In genomic region chr1:89489037-89489729, GRCh38 we compare ENCODE assay signal across 13 cellular contexts. TPM values are rescaled to one million over a fixed set of nuclear protein-coding genes. Genes with fewer than 3 reads are reported as not detected.
DNase-seq lines count a peak whose midpoint lies in the region; ATAC-seq and TF ChIP-seq lines count a peak whose summit lies in the region.
"Had no signal": no experiment of that assay in that cellular context is flagged by ENCODE, and none has a peak within 500 bp of the region (broad histone marks: within the 10 kb centered on the region; RNA-seq: fewer than 3 reads in every experiment).

No MANE protein-coding gene starts in this region.

- H3K27me3 ChIP-seq in osteoblast (ENCODE audit: insufficient read depth, low read length) = peaks cover 7% of the 10 kb centered on the region

- H3K27me3 Mint-ChIP-seq in natural killer cell treated with Interleukin-12 subunit alpha and Interleukin-12 subunit beta and Interleukin-15 and Interleukin-18, amount 100 ng/mL, for 72 hours = peaks cover 8 to 18% of the 10 kb centered on the region in 2 donors
- H3K27me3 Mint-ChIP-seq: dendritic cell treated with granulocyte-macrophage colony-stimulating factor and Interleukin-4, amounts not matched to agents 40 ng/mL and 50 ng/mL, for 4 days had no signal

- no peak overlapping the region for H3K4me3 ChIP-seq in cardiac fibroblast (replicated peaks in 1 of 2; ENCODE audit: low read depth in 2 of 2, low read length in 2 of 2)
- no peak overlapping the region for H3K4me3 ChIP-seq in osteoblast (ENCODE audit: insufficient read depth, low read length)
- H3K4me3 ChIP-seq: PC-9 had no signal

- ATAC-seq in GM21737 (IDR thresholded peaks at IDR 0.05; ENCODE audit: unreplicated experiment) (no peak), GM18909 (IDR thresholded peaks at IDR 0.05; ENCODE audit: poor library complexity, unreplicated experiment) (no peak)
- ATAC-seq in natural killer cell treated with Interleukin-12 subunit alpha and Interleukin-12 subunit beta and Interleukin-15 and Interleukin-18, amount 100 ng/mL, for 72 hours = no peak

- no peak overlapping the region for H3K4me3 Mint-ChIP-seq in natural killer cell treated with Interleukin-12 subunit alpha and Interleukin-12 subunit beta and Interleukin-15 and Interleukin-18, amount 100 ng/mL, for 72 hours
- H3K4me3 Mint-ChIP-seq: dendritic cell treated with granulocyte-macrophage colony-stimulating factor and Interleukin-4, amounts not matched to agents 40 ng/mL and 50 ng/mL, for 4 days had no signal

- no peaks in the 10 kb centered on the region for H3K9me3 ChIP-seq in osteoblast (ENCODE audit: low read depth, low read length)

- no peaks in the 10 kb centered on the region for H3K4me1 ChIP-seq in osteoblast (ENCODE audit: insufficient read depth, low read length)

- H3K4me2 ChIP-seq in osteoblast (ENCODE audit: insufficient read depth, low read length) = no peak overlapping the region
- H3K4me2 ChIP-seq: PC-9 had no signal

- no peak overlapping the region for H3K27ac Mint-ChIP-seq in natural killer cell treated with Interleukin-12 subunit alpha and Interleukin-12 subunit beta and Interleukin-15 and Interleukin-18, amount 100 ng/mL, for 72 hours
- H3K27ac Mint-ChIP-seq: dendritic cell treated with granulocyte-macrophage colony-stimulating factor and Interleukin-4, amounts not matched to agents 40 ng/mL and 50 ng/mL, for 4 days had no signal

- DNase-seq in H4 (ENCODE audit: low spot score) (peak; percentile 53), NOMO-1 (lab: John Stamatoyannopoulos, UW; ENCODE audit: unreplicated experiment in 2 of 2) (peak; percentile 81 to 88), cardiac fibroblast (ENCODE audit: low read depth in 2 of 2) (peak; percentile 48 to 51), osteoblast (ENCODE audit: insufficient read length, low spot score, missing footprints) (peak; percentile 31), NCI-H82 treated with DMSO at 0.1 percent for 48 hours (lab: John Stamatoyannopoulos, UW; ENCODE audit: unreplicated experiment) (no peak)
- no peak for DNase-seq in natural killer cell treated with Interleukin-12 subunit alpha and Interleukin-12 subunit beta and Interleukin-15 and Interleukin-18, amount 100 ng/mL, for 72 hours (ENCODE audit: low spot score)
- DNase-seq: activated naive CD4-positive, alpha-beta T cell treated with anti-CD3 and anti-CD28 coated beads, Interleukin-2, amount 50 U/mL, for 16 hours; GOT3; PC-9; trophoblast cell had no signal

- TF ChIP-seq CTCF in cardiac fibroblast (IDR thresholded peaks at IDR 0.05; ENCODE audit: low read depth, low read length) (no peak), osteoblast (IDR thresholded peaks at IDR 0.05; ENCODE audit: extremely low read depth, low read depth, low read length) (no peak)

- H3K36me3 Mint-ChIP-seq in natural killer cell treated with Interleukin-12 subunit alpha and Interleukin-12 subunit beta and Interleukin-15 and Interleukin-18, amount 100 ng/mL, for 72 hours = peaks cover 4% of the 10 kb centered on the region

- no peak overlapping the region for H2AFZ ChIP-seq in osteoblast (ENCODE audit: low read length)
- H2AFZ ChIP-seq: PC-9 had no signal

- H4K20me1 ChIP-seq in osteoblast (ENCODE audit: insufficient read depth, low read length) = no peaks in the 10 kb centered on the region

- H3K36me3 ChIP-seq in osteoblast (ENCODE audit: insufficient read depth, low read length) = no peaks in the 10 kb centered on the region

- H3K79me2 ChIP-seq in osteoblast (ENCODE audit: insufficient read depth, low read length) = no peaks in the 10 kb centered on the region

- H3K9me3 Mint-ChIP-seq in natural killer cell treated with Interleukin-12 subunit alpha and Interleukin-12 subunit beta and Interleukin-15 and Interleukin-18, amount 100 ng/mL, for 72 hours = no peaks in the 10 kb centered on the region

- no peak overlapping the region for H3K27ac ChIP-seq in osteoblast (ENCODE audit: low read depth, low read length)
- H3K27ac ChIP-seq: PC-9 had no signal

- H3K4me1 Mint-ChIP-seq in natural killer cell treated with Interleukin-12 subunit alpha and Interleukin-12 subunit beta and Interleukin-15 and Interleukin-18, amount 100 ng/mL, for 72 hours (ENCODE audit: low read depth in 2 of 2) = no peaks in the 10 kb centered on the region

RNA-seq across cellular contexts. Expression of gene LRRC8B, which starts 35.4 kb away (rescaled TPM):
- 2.4 and 3.1 TPM in 2 replicates for total RNA-seq in H4 (2014; rRNA removed; shearing (Covaris generic))
- total RNA-seq in osteoblast = 1.2 and 1.4 TPM in 2 replicates
- total RNA-seq in natural killer cell treated with Interleukin-12 subunit alpha and Interleukin-12 subunit beta and Interleukin-15 and Interleukin-18, amount 100 ng/mL, for 72 hours = 10 to 100 TPM; 11.1 to 15.3 TPM

Comparison
In these comparisons a context has a peak if more than half of its experiments do, and no peak if none do; other contexts are left out.
1. DNase-seq: peak in H4 (single experiment), NOMO-1 (2 of 2), cardiac fibroblast (2 of 2) and osteoblast (single experiment); none in natural killer cell treated with Interleukin-12 subunit alpha and Interleukin-12 subunit beta and Interleukin-15 and Interleukin-18, amount 100 ng/mL, for 72 hours (single experiment) and NCI-H82 treated with DMSO at 0.1 percent for 48 hours (single experiment).